In the genomic region with DNA sequence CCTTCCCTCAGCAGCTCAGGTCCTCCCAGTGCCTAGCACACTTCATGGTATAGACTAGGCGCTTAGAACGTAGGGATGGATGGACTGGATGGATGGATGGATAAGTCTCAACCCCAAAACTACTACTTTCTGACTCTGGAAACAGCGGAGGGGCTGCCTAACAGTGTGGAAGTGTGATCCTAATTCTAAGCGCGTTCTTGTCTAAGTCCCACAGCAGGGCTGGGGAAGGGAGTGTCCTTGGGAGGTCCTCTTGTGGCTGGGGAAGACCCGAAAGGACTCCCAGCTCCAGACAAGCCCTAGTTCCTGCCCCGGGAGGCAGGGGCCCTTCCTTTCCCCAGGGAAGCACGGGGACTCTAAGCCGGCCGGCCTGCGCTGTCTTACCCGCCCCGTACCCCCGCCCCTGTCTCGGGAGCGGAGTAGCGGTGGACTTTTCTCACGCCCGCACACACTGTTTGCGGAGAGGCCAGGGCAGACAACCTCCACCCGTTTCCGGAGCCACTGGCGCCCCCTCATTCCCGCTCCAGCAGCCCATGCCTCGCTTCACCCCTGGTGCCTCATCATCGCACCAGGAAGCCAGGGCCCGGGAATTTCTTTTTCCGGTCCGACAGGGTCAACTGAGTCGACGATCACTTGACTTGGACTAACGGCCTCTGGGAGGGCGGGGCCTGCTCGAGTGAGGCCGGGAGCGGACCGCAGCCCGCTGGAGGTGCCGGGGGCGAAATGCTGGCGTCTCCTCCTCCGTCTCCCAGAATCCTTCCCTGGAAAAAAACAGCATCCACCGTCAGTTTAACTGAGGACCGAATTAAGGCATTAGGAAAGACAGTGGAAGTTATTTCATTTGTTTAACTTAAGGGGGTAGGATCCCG, we compare ENCODE assay signal across 8 cellular contexts.
A peak's percentile ranks its signal among the peaks of the same experiment; 100 is the strongest.
DNase-seq lines count a peak whose midpoint lies in the region; ATAC-seq and TF ChIP-seq lines count a peak whose summit lies in the region.

No MANE protein-coding gene starts in this region.

- TF ChIP-seq CTCF in GM06990 (IDR thresholded peaks at IDR 0.05; ENCODE audit: insufficient read depth, low read length, poor library complexity, severe bottlenecking) = peak; percentile 17

- no peaks in the 10 kb centered on the region for H3K27me3 ChIP-seq in GM06990 (replicated peaks; ENCODE audit: control insufficient read depth, insufficient read depth, low read length)
- no peaks in the 10 kb centered on the region for H3K27me3 ChIP-seq in skeletal muscle satellite cell (ENCODE audit: control insufficient read depth, insufficient read depth, low read length)

- ATAC-seq in HG03159 (IDR thresholded peaks at IDR 0.05; ENCODE audit: unreplicated experiment) = no peak

- peak overlapping the region; percentile 72 for H3K9ac ChIP-seq in skeletal muscle satellite cell (ENCODE audit: low read depth, low read length)

- H3K4me2 ChIP-seq in skeletal muscle satellite cell (ENCODE audit: low read length) = peak overlapping the region; percentile 86

- no peaks in the 10 kb centered on the region for H3K9me3 ChIP-seq in skeletal muscle satellite cell (replicated peaks; ENCODE audit: low read length)

- peak; percentile 65 for DNase-seq in GM06990 (ENCODE audit: extremely low read depth, insufficient read length)
- peak; percentile 61 for DNase-seq in HT-29 (ENCODE audit: low spot score)
- peak in 3 of 5 donors; percentile 10 to 71 (median 14) for DNase-seq in T-helper 1 cell
- DNase-seq in cerebellum (ENCODE audit: low spot score) = peak; percentile 45
- peak; percentile 82 for DNase-seq in iris pigment epithelial cell (ENCODE audit: low read depth)
- DNase-seq in NAMALWA (ENCODE audit: low spot score) = no peak

- no peaks in the 10 kb centered on the region for H3K36me3 ChIP-seq in GM06990 (ENCODE audit: control insufficient read depth, insufficient read depth, low read length)
- no peaks in the 10 kb centered on the region for H3K36me3 ChIP-seq in skeletal muscle satellite cell (ENCODE audit: insufficient read depth, low read length)

- H3K4me1 ChIP-seq in skeletal muscle satellite cell (ENCODE audit: control insufficient read depth, insufficient read depth, low read length) = peaks cover 10% of the 10 kb centered on the region

- H3K4me3 ChIP-seq in GM06990 (replicated peaks; ENCODE audit: low read depth, low read length) (peak overlapping the region; percentile 51), skeletal muscle satellite cell (ENCODE audit: low read length) (peak overlapping the region; percentile 63)
